Comparison of ENCODE assay signal across 23 cellular contexts in genomic region chr15:87702270-87702669, GRCh38.
"Had no signal": no experiment of that assay in that cellular context is flagged by ENCODE, and none has a peak within 500 bp of the region (broad histone marks: within the 10 kb centered on the region; RNA-seq: fewer than 3 reads in every experiment).

No MANE protein-coding gene starts in this region.

- H3K9me3 ChIP-seq: ovary, right lobe of liver, tibial artery, transverse colon, upper lobe of right lung, uterus had no signal

- H3K27ac ChIP-seq: neural progenitor cell, ovary, parathyroid adenoma, psoas muscle, right lobe of liver, sigmoid colon, stomach, tibial artery, transverse colon, upper lobe of right lung, uterus had no signal

- DNase-seq: natural killer cell; occipital lobe; ovary; posterior cingulate gyrus; psoas muscle; right cardiac atrium; right lobe of liver; sigmoid colon; small intestine; stimulated activated CD4-positive, alpha-beta T cell treated with anti-CD3 and anti-CD28 coated beads, Interleukin-15, amount 100 ng/mL, for 24 hours; stimulated activated CD4-positive, alpha-beta T cell treated with anti-CD3 and anti-CD28 coated beads, Interleukin-2, amount 100 ng/mL, for 24 hours; stimulated activated CD4-positive, alpha-beta T cell treated with anti-CD3 and anti-CD28 coated beads, Interleukin-2, amount 100 ng/mL, for 48 hours; stimulated activated CD4-positive, alpha-beta T cell treated with anti-CD3 and anti-CD28 coated beads, Interleukin-4, amount 100 ng/mL, for 24 hours; stimulated activated naive B cell treated with anti-CD40 and anti-IgM and Interleukin-4, amounts not matched to agents 10 μg/mL and 1 μg/mL and 100 μg/mL, for 72 hours; stimulated activated naive CD4-positive, alpha-beta T cell treated with Interleukin-2 at 50 U/mL for 16 hours; stomach; tibial artery; transverse colon; upper lobe of right lung; uterus had no signal

- H2AFZ ChIP-seq: neural progenitor cell, parathyroid adenoma had no signal

- H3K4me2 ChIP-seq: neural progenitor cell had no signal

- H3K4me1 ChIP-seq: neural progenitor cell, parathyroid adenoma, psoas muscle, right lobe of liver, sigmoid colon, stomach, tibial artery, transverse colon, upper lobe of right lung, uterus had no signal

- H3K4me3 ChIP-seq: neural progenitor cell, ovary, psoas muscle, right lobe of liver, sigmoid colon, stomach, tibial artery, transverse colon, upper lobe of right lung, uterus had no signal

- H3K36me3 ChIP-seq: neural progenitor cell, ovary, right lobe of liver, sigmoid colon, stomach, tibial artery, transverse colon, upper lobe of right lung, uterus had no signal

- H3K9ac ChIP-seq: neural progenitor cell, parathyroid adenoma had no signal

- H3K27me3 ChIP-seq: neural progenitor cell, ovary, right lobe of liver, sigmoid colon, stomach, tibial artery, transverse colon, upper lobe of right lung, uterus had no signal

- ATAC-seq: natural killer cell; psoas muscle; right cardiac atrium; right lobe of liver; stimulated activated effector memory CD8-positive, alpha-beta T cell treated with anti-CD3 and anti-CD28 coated beads, Interleukin-12 subunit alpha, Interleukin-12 subunit beta, amount 100 ng/mL, for 72 hours; stimulated activated naive B cell treated with anti-CD40 and anti-IgM and Interleukin-4, amounts not matched to agents 10 μg/mL and 1 μg/mL and 100 μg/mL, for 72 hours; upper lobe of right lung had no signal

- H3K79me2 ChIP-seq: parathyroid adenoma had no signal

- FAIRE-seq: small intestine had no signal
